In the genomic region with DNA sequence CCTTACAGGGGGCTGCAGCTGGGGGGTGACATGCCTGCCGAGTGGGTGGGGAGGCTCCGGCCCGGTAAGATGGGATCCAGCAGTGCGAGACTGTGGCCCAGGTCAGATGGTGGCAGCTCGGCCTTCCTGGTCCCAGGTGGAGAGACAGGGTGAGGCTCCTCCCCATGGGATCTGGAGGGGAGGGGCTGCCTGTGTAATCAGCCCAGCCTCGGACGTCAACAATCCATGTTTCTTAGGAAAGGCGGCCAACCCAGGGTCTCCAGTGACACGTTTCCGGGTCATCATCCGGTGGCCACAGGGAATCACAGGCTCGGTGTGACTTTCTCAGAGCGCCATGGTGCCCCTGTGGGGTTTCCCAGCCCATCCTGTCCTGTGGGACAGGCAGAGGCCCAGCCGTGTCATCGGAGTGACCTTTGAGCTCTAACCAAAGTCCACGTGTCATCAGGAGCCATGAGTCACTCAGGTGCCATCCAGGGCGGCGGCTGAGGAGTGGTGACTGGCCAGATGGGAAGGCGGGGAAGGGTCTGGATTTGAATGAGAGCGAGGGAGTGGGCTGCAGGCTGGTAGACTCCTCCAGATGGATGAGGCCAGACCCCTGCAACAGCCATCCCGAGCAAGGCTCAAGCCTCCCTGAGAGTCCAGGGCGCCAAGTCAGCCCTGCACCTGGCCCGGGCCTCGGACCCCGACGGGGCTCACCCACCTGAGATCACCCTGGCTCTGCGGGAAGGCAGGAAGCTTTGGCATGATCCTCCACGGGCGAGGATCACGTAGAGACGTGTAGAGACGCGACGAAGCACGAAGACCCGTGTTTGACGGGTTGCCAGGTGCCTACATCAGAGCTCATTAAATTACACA, we compare ENCODE assay signal across 1 cellular context.
TF ChIP-seq lines count a peak whose summit lies in the region.

No MANE protein-coding gene starts in this region.

TF ChIP-seq in HepG2, 621 proteins besides CTCF, POLR2A, EP300 and RAD21 (continued from another document and continues in another):
- TF ChIP-seq, protein P1, sequence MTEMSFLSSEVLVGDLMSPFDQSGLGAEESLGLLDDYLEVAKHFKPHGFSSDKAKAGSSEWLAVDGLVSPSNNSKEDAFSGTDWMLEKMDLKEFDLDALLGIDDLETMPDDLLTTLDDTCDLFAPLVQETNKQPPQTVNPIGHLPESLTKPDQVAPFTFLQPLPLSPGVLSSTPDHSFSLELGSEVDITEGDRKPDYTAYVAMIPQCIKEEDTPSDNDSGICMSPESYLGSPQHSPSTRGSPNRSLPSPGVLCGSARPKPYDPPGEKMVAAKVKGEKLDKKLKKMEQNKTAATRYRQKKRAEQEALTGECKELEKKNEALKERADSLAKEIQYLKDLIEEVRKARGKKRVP (CRISPR knock-in tag; IDR thresholded peaks at IDR 0.05), result peak in 1 of 2 experiments; percentile 87; a peak in 2 of 4 replicates
- no peak for TF ChIP-seq ZBTB34 (CRISPR knock-in tag; IDR thresholded peaks at IDR 0.05)
- TF ChIP-seq CEBPG (CRISPR knock-in tag; IDR thresholded peaks at IDR 0.05), result peak; percentile 61; the same call in 1 of the 2 replicates
- TF ChIP-seq ZSCAN20 (CRISPR knock-in tag; IDR thresholded peaks at IDR 0.05; ENCODE audit: borderline replicate concordance), result 0 out of 2 replicates have a peak, but pooled peaks have one; percentile 48
- TF ChIP-seq TOE1 (CRISPR knock-in tag; IDR thresholded peaks at IDR 0.05), result 0 out of 2 replicates have a peak, but pooled peaks have one; percentile 76
- TF ChIP-seq PBX3 (CRISPR knock-in tag; IDR thresholded peaks at IDR 0.05; ENCODE audit: borderline replicate concordance), result no peak
- peak; percentile 82; the same call in 1 of the 2 replicates for TF ChIP-seq ZBTB2 (CRISPR knock-in tag; IDR thresholded peaks at IDR 0.05; ENCODE audit: low read depth)
- peak; percentile 68; the same call in 1 of the 2 replicates for TF ChIP-seq HNRNPL (IDR thresholded peaks at IDR 0.05; ENCODE audit: low read depth, low read length)
- peak; percentile 91 for TF ChIP-seq RXRB (CRISPR knock-in tag; IDR thresholded peaks at IDR 0.05; ENCODE audit: borderline replicate concordance)
- TF ChIP-seq ZMYM3 (CRISPR knock-in tag; IDR thresholded peaks at IDR 0.05), result peak; percentile 85; the same call in 1 of the 2 replicates
- TF ChIP-seq ZNF678 (CRISPR knock-in tag; IDR thresholded peaks at IDR 0.05), result no peak
- TF ChIP-seq POGZ (CRISPR knock-in tag; IDR thresholded peaks at IDR 0.05), result peak; percentile 48; the same call in 1 of the 2 replicates
- peak; percentile 78 for TF ChIP-seq ZBTB33 (CRISPR knock-in tag; IDR thresholded peaks at IDR 0.05)
- TF ChIP-seq MYPOP (CRISPR knock-in tag; IDR thresholded peaks at IDR 0.05), result peak; percentile 83
- no peak for TF ChIP-seq IRX3 (CRISPR knock-in tag; IDR thresholded peaks at IDR 0.05; ENCODE audit: borderline replicate concordance, low read depth)
- peak; percentile 97 for TF ChIP-seq SPEN (CRISPR knock-in tag; IDR thresholded peaks at IDR 0.05; ENCODE audit: low read depth)
- TF ChIP-seq RFXAP (CRISPR knock-in tag; IDR thresholded peaks at IDR 0.05; ENCODE audit: borderline replicate concordance), result peak; percentile 84; the same call in 1 of the 2 replicates
- peak; percentile 75 for TF ChIP-seq DR1 (CRISPR knock-in tag; IDR thresholded peaks at IDR 0.05)
- peak; percentile 100 for TF ChIP-seq HIVEP1 (CRISPR knock-in tag; IDR thresholded peaks at IDR 0.05)
- TF ChIP-seq, protein P2, sequence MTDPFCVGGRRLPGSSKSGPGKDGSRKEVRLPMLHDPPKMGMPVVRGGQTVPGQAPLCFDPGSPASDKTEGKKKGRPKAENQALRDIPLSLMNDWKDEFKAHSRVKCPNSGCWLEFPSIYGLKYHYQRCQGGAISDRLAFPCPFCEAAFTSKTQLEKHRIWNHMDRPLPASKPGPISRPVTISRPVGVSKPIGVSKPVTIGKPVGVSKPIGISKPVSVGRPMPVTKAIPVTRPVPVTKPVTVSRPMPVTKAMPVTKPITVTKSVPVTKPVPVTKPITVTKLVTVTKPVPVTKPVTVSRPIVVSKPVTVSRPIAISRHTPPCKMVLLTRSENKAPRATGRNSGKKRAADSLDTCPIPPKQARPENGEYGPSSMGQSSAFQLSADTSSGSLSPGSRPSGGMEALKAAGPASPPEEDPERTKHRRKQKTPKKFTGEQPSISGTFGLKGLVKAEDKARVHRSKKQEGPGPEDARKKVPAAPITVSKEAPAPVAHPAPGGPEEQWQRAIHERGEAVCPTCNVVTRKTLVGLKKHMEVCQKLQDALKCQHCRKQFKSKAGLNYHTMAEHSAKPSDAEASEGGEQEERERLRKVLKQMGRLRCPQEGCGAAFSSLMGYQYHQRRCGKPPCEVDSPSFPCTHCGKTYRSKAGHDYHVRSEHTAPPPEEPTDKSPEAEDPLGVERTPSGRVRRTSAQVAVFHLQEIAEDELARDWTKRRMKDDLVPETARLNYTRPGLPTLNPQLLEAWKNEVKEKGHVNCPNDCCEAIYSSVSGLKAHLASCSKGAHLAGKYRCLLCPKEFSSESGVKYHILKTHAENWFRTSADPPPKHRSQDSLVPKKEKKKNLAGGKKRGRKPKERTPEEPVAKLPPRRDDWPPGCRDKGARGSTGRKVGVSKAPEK (CRISPR knock-in tag; IDR thresholded peaks at IDR 0.05; ENCODE audit: borderline replicate concordance), result no peak
- TF ChIP-seq SKI (IDR thresholded peaks at IDR 0.05; ENCODE audit: partially characterized antibody), result peak; percentile 74
- TF ChIP-seq POLR2AphosphoS5 (IDR thresholded peaks at IDR 0.05; ENCODE audit: low read depth, low read length), result peak; percentile 70
- peak; percentile 88 for TF ChIP-seq NRL (CRISPR knock-in tag; IDR thresholded peaks at IDR 0.05; ENCODE audit: borderline replicate concordance)
- TF ChIP-seq ZNF430 (CRISPR knock-in tag; IDR thresholded peaks at IDR 0.05), result peak; percentile 98
- TF ChIP-seq FOXP4 (CRISPR knock-in tag; IDR thresholded peaks at IDR 0.05), result peak; percentile 74
- TF ChIP-seq RNF219 (CRISPR knock-in tag; IDR thresholded peaks at IDR 0.05), result 0 out of 2 replicates have a peak, but pooled peaks have one; percentile 85
- TF ChIP-seq, protein P3, sequence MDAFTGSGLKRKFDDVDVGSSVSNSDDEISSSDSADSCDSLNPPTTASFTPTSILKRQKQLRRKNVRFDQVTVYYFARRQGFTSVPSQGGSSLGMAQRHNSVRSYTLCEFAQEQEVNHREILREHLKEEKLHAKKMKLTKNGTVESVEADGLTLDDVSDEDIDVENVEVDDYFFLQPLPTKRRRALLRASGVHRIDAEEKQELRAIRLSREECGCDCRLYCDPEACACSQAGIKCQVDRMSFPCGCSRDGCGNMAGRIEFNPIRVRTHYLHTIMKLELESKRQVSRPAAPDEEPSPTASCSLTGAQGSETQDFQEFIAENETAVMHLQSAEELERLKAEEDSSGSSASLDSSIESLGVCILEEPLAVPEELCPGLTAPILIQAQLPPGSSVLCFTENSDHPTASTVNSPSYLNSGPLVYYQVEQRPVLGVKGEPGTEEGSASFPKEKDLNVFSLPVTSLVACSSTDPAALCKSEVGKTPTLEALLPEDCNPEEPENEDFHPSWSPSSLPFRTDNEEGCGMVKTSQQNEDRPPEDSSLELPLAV (CRISPR knock-in tag; conservative IDR thresholded peaks at IDR 0.05; ENCODE audit: low read depth), result no peak
- TF ChIP-seq ZBTB43 (CRISPR knock-in tag; conservative IDR thresholded peaks at IDR 0.05), result peak; percentile 77
- TF ChIP-seq ZNF788 (CRISPR knock-in tag; IDR thresholded peaks at IDR 0.05; ENCODE audit: borderline replicate concordance), result peak; percentile 92; the same call in 1 of the 2 replicates
- 0 out of 2 replicates have a peak, but pooled peaks have one; percentile 87 for TF ChIP-seq ZFP37 (CRISPR knock-in tag; IDR thresholded peaks at IDR 0.05; ENCODE audit: borderline replicate concordance)
- TF ChIP-seq RARG (CRISPR knock-in tag; IDR thresholded peaks at IDR 0.05; ENCODE audit: low read depth), result no peak
- TF ChIP-seq ZNF329 (CRISPR knock-in tag; IDR thresholded peaks at IDR 0.05; ENCODE audit: low read depth), result peak; percentile 76
- peak; percentile 69; the same call in 1 of the 2 replicates for TF ChIP-seq FOXK2 (IDR thresholded peaks at IDR 0.05)
- peak; percentile 99 for TF ChIP-seq JUND (CRISPR knock-in tag; IDR thresholded peaks at IDR 0.05)
